In the genomic region with DNA sequence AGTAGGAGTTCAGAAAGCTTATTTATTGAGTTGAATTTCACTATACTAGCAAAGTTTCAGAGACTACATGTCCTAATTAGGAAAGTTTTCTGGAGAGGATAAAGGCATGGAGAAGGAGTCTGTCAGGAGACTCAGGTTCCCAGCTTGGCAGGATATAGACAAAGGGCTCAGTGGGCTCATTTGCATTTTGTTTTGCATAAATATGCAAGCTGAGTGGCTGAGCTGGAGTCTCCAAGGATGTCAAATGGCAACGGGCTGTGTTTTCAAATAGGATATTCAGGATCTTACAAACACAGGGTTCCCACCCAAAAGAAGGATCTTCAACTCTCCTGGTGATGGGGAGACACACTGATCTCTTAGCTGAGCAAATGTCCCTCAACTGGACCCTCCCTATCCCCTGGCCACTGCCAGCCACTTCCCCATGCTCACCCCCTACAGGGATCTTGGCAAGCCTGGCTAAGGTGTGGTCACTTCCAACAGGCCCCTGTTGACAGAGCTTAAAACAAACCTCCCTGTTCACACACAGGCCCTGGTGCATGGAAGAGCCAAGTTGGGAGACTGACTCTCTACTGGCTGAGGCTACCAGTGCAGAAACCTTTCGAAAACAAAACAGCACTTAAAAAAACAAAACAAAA, we compare ENCODE assay signal across 23 cellular contexts.
A peak's percentile ranks its signal among the peaks of the same experiment; 100 is the strongest.
DNase-seq lines count a peak whose midpoint lies in the region; ATAC-seq, FAIRE-seq and TF ChIP-seq lines count a peak whose summit lies in the region.
"Had no signal": no experiment of that assay in that cellular context is flagged by ENCODE, and none has a peak within 500 bp of the region (broad histone marks: within the 10 kb centered on the region; RNA-seq: fewer than 3 reads in every experiment).

No MANE protein-coding gene starts in this region.

- H3K9me3 Mint-ChIP-seq in natural killer cell treated with Interleukin-12 subunit alpha and Interleukin-12 subunit beta and Interleukin-15 and Interleukin-18, amount 100 ng/mL, for 72 hours = peaks cover 10% of the 10 kb centered on the region

- H3K9me3 ChIP-seq in PC-3 (ENCODE audit: low read length) (no peaks in the 10 kb centered on the region), HepG2 (ENCODE audit: low read length) (no peaks in the 10 kb centered on the region)
- H3K9me3 ChIP-seq: testis had no signal

- H3K4me2 ChIP-seq in PC-3 (ENCODE audit: low read length) (no peak overlapping the region), HepG2 (ENCODE audit: low read depth, low read length) (no peak overlapping the region)
- H3K4me2 ChIP-seq: hepatocyte had no signal

- H3K79me2 ChIP-seq in PC-3 (ENCODE audit: low read length) (no peaks in the 10 kb centered on the region), HepG2 (ENCODE audit: insufficient read depth, low read length) (no peaks in the 10 kb centered on the region)
- H3K79me2 ChIP-seq: hepatocyte had no signal

- ATAC-seq in PC-3 (peak; percentile 77), HepG2 (peak; percentile 51; the same call in 2 of the 3 replicates)
- no peak for ATAC-seq in natural killer cell treated with Interleukin-12 subunit alpha and Interleukin-12 subunit beta and Interleukin-15 and Interleukin-18, amount 100 ng/mL, for 72 hours

- DNase-seq in NCI-H345 (lab: John Stamatoyannopoulos, UW) (peak; percentile 10), NCI-H345 treated with DMSO at 0.1 percent for 48 hours (lab: John Stamatoyannopoulos, UW; ENCODE audit: unreplicated experiment) (no peak), PC-3 (peak; percentile 16), HepG2 (ENCODE audit: low spot score) (peak; percentile 16), retina (no peak), GM19238 (ENCODE audit: insufficient read length, low spot score) (no peak), AG08396 (ENCODE audit: low spot score) (no peak)
- no peak for DNase-seq in natural killer cell treated with Interleukin-12 subunit alpha and Interleukin-12 subunit beta and Interleukin-15 and Interleukin-18, amount 100 ng/mL, for 72 hours (ENCODE audit: low spot score)
- DNase-seq: activated CD4-positive, alpha-beta T cell treated with anti-CD3 and anti-CD28 coated beads, Interleukin-2, amount 50 U/mL, for 48 hours; activated naive CD4-positive, alpha-beta T cell treated with anti-CD3 and anti-CD28 coated beads for 36 hours; activated T-cell treated with anti-CD3 and anti-CD28 coated beads for 4 hours; aorta; KG1; kidney; NCI-H2227 treated with DMSO at 0.1 percent for 48 hours; Right ventricle myocardium superior; stimulated activated CD4-positive, alpha-beta T cell treated with anti-CD3 and anti-CD28 coated beads, Interleukin-12 subunit alpha, Interleukin-12 subunit beta, amount 100 ng/mL, for 4 hours; T-helper 1 cell; testis had no signal

- peaks cover 2 to 11% of the 10 kb centered on the region in 2 donors for H3K27me3 Mint-ChIP-seq in natural killer cell treated with Interleukin-12 subunit alpha and Interleukin-12 subunit beta and Interleukin-15 and Interleukin-18, amount 100 ng/mL, for 72 hours

- no peak for FAIRE-seq in HepG2 (lab: Jason Lieb, UNC)
- FAIRE-seq: colon, kidney had no signal

- no peaks in the 10 kb centered on the region for H3K27me3 ChIP-seq in PC-3 (ENCODE audit: low read length)
- H3K27me3 ChIP-seq in HepG2 (ENCODE audit: control insufficient read depth in 1 of 2, insufficient read depth in 2 of 2, low read length in 2 of 2) = peaks cover 0 to 16% of the 10 kb centered on the region in 2 experiments; a peak in 4 of 5 replicates
- H3K27me3 ChIP-seq: hepatocyte, testis had no signal

- CTCF ChIA-PET in PC-3 (lab: Charles Lee) = no interaction called here
- CTCF ChIA-PET in HepG2 (lab: Yijun Ruan, JAX; ENCODE audit: low intra/inter-chr PET ratio, low total read pairs) = no interaction called here

- POLR2A ChIA-PET in PC-3 (lab: Charles Lee; ENCODE audit: unreplicated experiment) (interaction anchor here (0.6 kb wide), 1 partner anchor 46 kb away, joined by 4 read pairs; no protein-coding TSS in a partner anchor), HepG2 (lab: Yijun Ruan, JAX) (no interaction called here)

- H3K9me2 ChIP-seq in PC-3 (replicated peaks; ENCODE audit: low read length) = no peaks in the 10 kb centered on the region

- 41% methylated on average over 2 of the region's 2 CpGs for WGBS in HepG2 (ENCODE audit: low lambda C conversion rate)

- H3K4me1 ChIP-seq in PC-3 (ENCODE audit: insufficient read depth, low read length) (peaks cover 9% of the 10 kb centered on the region), HepG2 (ENCODE audit: insufficient read depth, low read length) (peaks cover 11% of the 10 kb centered on the region)
- H3K4me1 ChIP-seq: testis had no signal

- H2AFZ ChIP-seq in PC-3 (ENCODE audit: low read length) = no peak overlapping the region
- H2AFZ ChIP-seq in HepG2 (ENCODE audit: low read length) = no peak overlapping the region
- H2AFZ ChIP-seq: hepatocyte had no signal

- TF ChIP-seq EP300 in HepG2 (IDR thresholded peaks at IDR 0.05; ENCODE audit: low read depth in 2 of 2, low read length in 2 of 2) (no peak), HepG2 (CRISPR knock-in tag; IDR thresholded peaks at IDR 0.05; ENCODE audit: borderline replicate concordance) (no peak)

- no peaks in the 10 kb centered on the region for H3K36me3 Mint-ChIP-seq in natural killer cell treated with Interleukin-12 subunit alpha and Interleukin-12 subunit beta and Interleukin-15 and Interleukin-18, amount 100 ng/mL, for 72 hours
- H3K36me3 Mint-ChIP-seq: CD14-positive monocyte had no signal

- no peak overlapping the region for H3K27ac Mint-ChIP-seq in natural killer cell treated with Interleukin-12 subunit alpha and Interleukin-12 subunit beta and Interleukin-15 and Interleukin-18, amount 100 ng/mL, for 72 hours
- H3K27ac Mint-ChIP-seq: activated naive CD4-positive, alpha-beta T cell treated with anti-CD3 and anti-CD28 coated beads for 36 hours; CD14-positive monocyte had no signal

- H3K4me3 ChIP-seq in PC-3 (ENCODE audit: low read length) = no peak overlapping the region
- H3K4me3 ChIP-seq in HepG2 (replicated peaks in 1 of 3; ENCODE audit: insufficient read depth in 1 of 3, low read depth in 2 of 3, low read length in 3 of 3) = no peak overlapping the region
- H3K4me3 ChIP-seq: hepatocyte, testis had no signal

- H3K4me1 Mint-ChIP-seq in natural killer cell treated with Interleukin-12 subunit alpha and Interleukin-12 subunit beta and Interleukin-15 and Interleukin-18, amount 100 ng/mL, for 72 hours (ENCODE audit: low read depth in 2 of 2) = no peaks in the 10 kb centered on the region
- H3K4me1 Mint-ChIP-seq: CD14-positive monocyte had no signal

- H3K4me3 Mint-ChIP-seq in natural killer cell treated with Interleukin-12 subunit alpha and Interleukin-12 subunit beta and Interleukin-15 and Interleukin-18, amount 100 ng/mL, for 72 hours = no peak overlapping the region
- H3K4me3 Mint-ChIP-seq: activated naive CD4-positive, alpha-beta T cell treated with anti-CD3 and anti-CD28 coated beads for 36 hours; CD14-positive monocyte; neural crest cell had no signal

- intact Hi-C loops in PC-3 (cut with micrococcal nuclease) = no loop called here
- intact Hi-C loops in HepG2 (cut with micrococcal nuclease; ENCODE audit: unreplicated experiment) = loop anchor here (10.0 kb wide), 1 partner anchor 122 kb away; no protein-coding TSS in a partner anchor

- BruUV-seq in PC-3 (replicated peaks; lab: Mats Ljungman, UMichigan) (no TSS peak), HepG2 (replicated peaks; lab: Mats Ljungman, UMichigan) (no TSS peak)

- TF ChIP-seq RAD21 in HepG2 (CRISPR knock-in tag; IDR thresholded peaks at IDR 0.05) = no peak

- no peaks in the 10 kb centered on the region for H3F3A ChIP-seq in PC-3 (ENCODE audit: low read length, unreplicated experiment)

- no peaks in the 10 kb centered on the region for H3K36me3 ChIP-seq in PC-3 (ENCODE audit: low read depth, low read length)
- H3K36me3 ChIP-seq in HepG2 (replicated peaks in 1 of 2; ENCODE audit: control insufficient read depth in 1 of 2, insufficient read depth in 2 of 2, low read length in 2 of 2) = no peaks in the 10 kb centered on the region

- H3K27ac ChIP-seq in PC-3 (ENCODE audit: low read length) (no peak overlapping the region), HepG2 (ENCODE audit: extremely low read length, insufficient read depth, low read length) (no peak overlapping the region)
- H3K27ac ChIP-seq: hepatocyte, testis had no signal

- TF ChIP-seq CTCF in PC-3 (conservative IDR thresholded peaks at IDR 0.05; ENCODE audit: low read depth, low read length) = no peak
- no peak for TF ChIP-seq CTCF in HepG2 (CRISPR knock-in tag; IDR thresholded peaks at IDR 0.05)

- H4K20me1 ChIP-seq in PC-3 (ENCODE audit: low read length) (no peaks in the 10 kb centered on the region), HepG2 (ENCODE audit: insufficient read depth, low read length) (no peaks in the 10 kb centered on the region)

- no peak overlapping the region for H3K9ac ChIP-seq in PC-3 (ENCODE audit: low read length)
- no peak overlapping the region for H3K9ac ChIP-seq in HepG2 (ENCODE audit: insufficient read depth, low read depth, low read length)

- no peak for TF ChIP-seq POLR2A in HepG2 (IDR thresholded peaks at IDR 0.05; ENCODE audit: insufficient read depth in 1 of 2, low read depth in 2 of 2, low read length in 2 of 2)

- in situ Hi-C loops in HepG2 (cut with HindIII; ENCODE audit: extremely low pct_ligation_motif_present, low pct_unique_long_range_greater_than_20kb) = no loop called here

TF ChIP-seq in HepG2, 621 proteins besides CTCF, POLR2A, EP300 and RAD21 (continues in another document):
- TF ChIP-seq SUZ12 (IDR thresholded peaks at IDR 0.05; ENCODE audit: low read depth, low read length) = no peak
- TF ChIP-seq KLF16 (CRISPR knock-in tag; IDR thresholded peaks at IDR 0.05) = no peak

Comparison
In these comparisons a context has a peak if more than half of its experiments do, and no peak if none do; other contexts are left out.
1. DNase-seq: peak in NCI-H345 (single experiment), PC-3 (single experiment) and HepG2 (single experiment); none in NCI-H345 treated with DMSO at 0.1 percent for 48 hours (single experiment), natural killer cell treated with Interleukin-12 subunit alpha and Interleukin-12 subunit beta and Interleukin-15 and Interleukin-18, amount 100 ng/mL, for 72 hours (single experiment), retina (single experiment), GM19238 (single experiment) and AG08396 (single experiment).
2. ATAC-seq: peak in PC-3 (single experiment) and HepG2 (single experiment); none in natural killer cell treated with Interleukin-12 subunit alpha and Interleukin-12 subunit beta and Interleukin-15 and Interleukin-18, amount 100 ng/mL, for 72 hours (0 of 2).